14 cellular contexts compared by ENCODE assay signal in genomic region chr20:53598140-53599038, GRCh38. TPM values are rescaled to one million over a fixed set of nuclear protein-coding genes. Genes with fewer than 3 reads are reported as not detected.
A peak's percentile ranks its signal among the peaks of the same experiment; 100 is the strongest.
DNase-seq lines count a peak whose midpoint lies in the region; ATAC-seq, FAIRE-seq and TF ChIP-seq lines count a peak whose summit lies in the region.
"Had no signal": no experiment of that assay in that cellular context is flagged by ENCODE, and none has a peak within 500 bp of the region (broad histone marks: within the 10 kb centered on the region; RNA-seq: fewer than 3 reads in every experiment).

No MANE protein-coding gene starts in this region.

- BruUV-seq in A673 (replicated peaks; lab: Mats Ljungman, UMichigan): no TSS peak

- H3K9ac ChIP-seq in mesendoderm (ENCODE audit: low read length): no peak overlapping the region
- H3K9ac ChIP-seq: BLaER1 had no signal

- POLR2A ChIA-PET in A673 (lab: Charles Lee; ENCODE audit: low non-redundant PET): no interaction called here

- H3K9me3 ChIP-seq in A673 (ENCODE audit: low read depth, low read length, poor library complexity, severe bottlenecking): no peaks in the 10 kb centered on the region
- H3K9me3 ChIP-seq: BLaER1, gastroesophageal sphincter had no signal

- H3K4me3 ChIP-seq in A673 (ENCODE audit: low read depth, low read length, poor library complexity, severe bottlenecking): no peak overlapping the region
- H3K4me3 ChIP-seq in mesendoderm (ENCODE audit: low read length): no peak overlapping the region
- H3K4me3 ChIP-seq: BLaER1, gastroesophageal sphincter had no signal

- no peak overlapping the region for H2BK120ac ChIP-seq in mesendoderm (ENCODE audit: low read depth, low read length)

- TF ChIP-seq CTCF in A673 (conservative IDR thresholded peaks at IDR 0.05; ENCODE audit: low read depth, low read length): no peak

- CTCF ChIA-PET in A673 (lab: Charles Lee): no interaction called here

- H3K56ac ChIP-seq in mesendoderm (ENCODE audit: low read length): peak overlapping the region; percentile 62

- no peak for ATAC-seq in HG02798 (IDR thresholded peaks at IDR 0.05; ENCODE audit: poor library complexity, unreplicated experiment)
- ATAC-seq: gastroesophageal sphincter, HCT116 had no signal

- no peak overlapping the region for H2BK15ac ChIP-seq in mesendoderm (replicated peaks; ENCODE audit: low read depth)

- H3K27me3 ChIP-seq in A673 (replicated peaks; ENCODE audit: insufficient read depth, low read depth, low read length, poor library complexity) (no peaks in the 10 kb centered on the region), mesendoderm (ENCODE audit: insufficient read depth, low read length, poor library complexity) (no peaks in the 10 kb centered on the region)
- H3K27me3 ChIP-seq: BLaER1, gastroesophageal sphincter had no signal

- no peak for DNase-seq in A673 (ENCODE audit: low spot score)
- DNase-seq in GM19239 (ENCODE audit: insufficient read length, low spot score): no peak
- peak; percentile 25 to 26 for DNase-seq in activated T-cell treated with anti-CD3 and anti-CD28 coated beads, Interleukin-2, amount 50 U/mL, for 48 hours
- DNase-seq in mesendoderm: no peak
- no peak for DNase-seq in glomerular visceral epithelial cell (ENCODE audit: extremely low spot score)
- no peak for DNase-seq in NCI-H526 treated with DMSO at 0.1 percent for 48 hours (lab: John Stamatoyannopoulos, UW)
- DNase-seq in NCI-H2227 treated with DMSO at 0.1 percent for 48 hours (lab: John Stamatoyannopoulos, UW): no peak
- DNase-seq: cerebellar nuclear complex, NCI-H1436, RPMI8226 had no signal

- H3K36me3 ChIP-seq in A673 (ENCODE audit: insufficient read depth, low read length, poor library complexity, severe bottlenecking): no peaks in the 10 kb centered on the region
- H3K36me3 ChIP-seq in mesendoderm (ENCODE audit: control insufficient read depth, insufficient read depth, low read length): no peaks in the 10 kb centered on the region
- H3K36me3 ChIP-seq: BLaER1, gastroesophageal sphincter had no signal

- H3K79me1 ChIP-seq in mesendoderm (ENCODE audit: low read length): no peaks in the 10 kb centered on the region

- FAIRE-seq in GM19239 (lab: Jason Lieb, UNC): peak; percentile 45

- H3K79me2 ChIP-seq in mesendoderm (ENCODE audit: control insufficient read depth, insufficient read depth, low read length): no peaks in the 10 kb centered on the region

- H3K4me1 ChIP-seq in A673 (ENCODE audit: insufficient read depth, low read length, poor library complexity, severe bottlenecking): peaks cover 29% of the 10 kb centered on the region
- peaks cover 13% of the 10 kb centered on the region for H3K4me1 ChIP-seq in mesendoderm (ENCODE audit: control insufficient read depth, low read depth, low read length)

- peak overlapping the region; percentile 76 for H2AK5ac ChIP-seq in mesendoderm (ENCODE audit: low read length)

- H3K23ac ChIP-seq in mesendoderm (ENCODE audit: low read length): no peak overlapping the region

- intact Hi-C loops in A673 (cut with micrococcal nuclease; ENCODE audit: unreplicated experiment): loop anchor here (5.0 to 10.0 kb wide), 3 partner anchors 79 to 229 kb away; no protein-coding TSS in a partner anchor

- peak overlapping the region; percentile 8 for H3K18ac ChIP-seq in mesendoderm (ENCODE audit: low read length)

- H3K4ac ChIP-seq in mesendoderm (ENCODE audit: low read depth, low read length): no peak overlapping the region

- no peak overlapping the region for H4K8ac ChIP-seq in mesendoderm (ENCODE audit: low read depth, low read length)

- no peak overlapping the region for H4K5ac ChIP-seq in mesendoderm (ENCODE audit: low read length)

- peak overlapping the region; percentile 38 for H3K27ac ChIP-seq in A673 (ENCODE audit: low read depth, low read length, poor library complexity, severe bottlenecking)
- H3K27ac ChIP-seq in mesendoderm (ENCODE audit: low read depth, low read length): no peak overlapping the region
- H3K27ac ChIP-seq: BLaER1, gastroesophageal sphincter had no signal

- peak overlapping the region; percentile 47 for H2BK5ac ChIP-seq in mesendoderm (ENCODE audit: low read length)

- H3K4me2 ChIP-seq in mesendoderm (ENCODE audit: low read length): no peak overlapping the region
- H3K4me2 ChIP-seq: BLaER1 had no signal

- WGBS in mesendoderm (ENCODE audit: extremely low coverage, insufficient coverage, low lambda C conversion rate): no CpG with 5 or more reads among the region's 9 CpGs

RNA-seq across cellular contexts. Expression of gene ZNF217, which starts 4.8 kb away (rescaled TPM):
- 27.0 and 37.7 TPM in 2 replicates for total RNA-seq in A673 (2021)
- polyA plus RNA-seq in mesendoderm (2013, experiment 1 of 2): 22.0 TPM
- polyA plus RNA-seq in mesendoderm (2013, experiment 2 of 2): 21.5 TPM

Comparison
In these comparisons a context has a peak if more than half of its experiments do, and no peak if none do; other contexts are left out.
1. DNase-seq: peak in activated T-cell treated with anti-CD3 and anti-CD28 coated beads, Interleukin-2, amount 50 U/mL, for 48 hours (2 of 2); none in A673 (single experiment), GM19239 (single experiment), mesendoderm (single experiment), glomerular visceral epithelial cell (single experiment), NCI-H526 treated with DMSO at 0.1 percent for 48 hours (single experiment) and NCI-H2227 treated with DMSO at 0.1 percent for 48 hours (single experiment).